ENCODE assay signal across 24 cellular contexts in genomic region chr7:41808541-41808940, GRCh38.
"Had no signal": no experiment of that assay in that cellular context is flagged by ENCODE, and none has a peak within 500 bp of the region (broad histone marks: within the 10 kb centered on the region; RNA-seq: fewer than 3 reads in every experiment).

No MANE protein-coding gene starts in this region.

- H3K4me1 ChIP-seq: colonic mucosa, esophagus muscularis mucosa, parathyroid adenoma, right lobe of liver, suprapubic skin, tibial nerve had no signal

- H3K27ac Mint-ChIP-seq: activated CD4-positive, alpha-beta memory T cell treated with anti-CD3 and anti-CD28 coated beads, Interleukin-2, amount 10 ng/mL, durations not matched to agents 7 days and 5 days; activated CD4-positive, alpha-beta T cell treated with anti-CD3 and anti-CD28 coated beads, Interleukin-2, amount 10 ng/mL, durations not matched to agents 24 days and 14 days; activated naive CD4-positive, alpha-beta T cell treated with anti-CD3 and anti-CD28 coated beads, Interleukin-2, amount 10 ng/mL, durations not matched to agents 7 days and 5 days; activated T-cell treated with anti-CD3 and anti-CD28 coated beads, Interleukin-2, amount 50 U/mL, for 72 hours; effector memory CD8-positive, alpha-beta T cell; memory B cell; stimulated activated effector memory CD8-positive, alpha-beta T cell treated with anti-CD3 and anti-CD28 coated beads, Interleukin-12 subunit alpha, Interleukin-12 subunit beta, amount 100 ng/mL, for 72 hours; stimulated activated naive CD8-positive, alpha-beta T cell treated with anti-CD3 and anti-CD28 coated beads, Interleukin-15, amount 100 ng/mL, for 72 hours had no signal

- H3K27ac ChIP-seq: colonic mucosa, dorsolateral prefrontal cortex, esophagus muscularis mucosa, parathyroid adenoma, right lobe of liver, skin epidermis, suprapubic skin, tibial nerve had no signal

- H3K9me3 Mint-ChIP-seq: activated CD4-positive, alpha-beta memory T cell treated with anti-CD3 and anti-CD28 coated beads, Interleukin-2, amount 10 ng/mL, durations not matched to agents 7 days and 5 days; activated naive CD4-positive, alpha-beta T cell treated with anti-CD3 and anti-CD28 coated beads, Interleukin-2, amount 10 ng/mL, durations not matched to agents 7 days and 5 days; effector memory CD8-positive, alpha-beta T cell; memory B cell; stimulated activated naive CD8-positive, alpha-beta T cell treated with anti-CD3 and anti-CD28 coated beads, Interleukin-15, amount 100 ng/mL, for 72 hours had no signal

- H3K79me2 ChIP-seq: parathyroid adenoma had no signal

- H3K36me3 ChIP-seq: colonic mucosa, esophagus muscularis mucosa, right lobe of liver, suprapubic skin, tibial nerve had no signal

- H3K27me3 Mint-ChIP-seq: activated CD4-positive, alpha-beta memory T cell treated with anti-CD3 and anti-CD28 coated beads, Interleukin-2, amount 10 ng/mL, durations not matched to agents 7 days and 5 days; activated naive CD4-positive, alpha-beta T cell treated with anti-CD3 and anti-CD28 coated beads, Interleukin-2, amount 10 ng/mL, durations not matched to agents 7 days and 5 days; effector memory CD8-positive, alpha-beta T cell; memory B cell had no signal

- H3K36me3 Mint-ChIP-seq: activated naive CD4-positive, alpha-beta T cell treated with anti-CD3 and anti-CD28 coated beads, Interleukin-2, amount 10 ng/mL, durations not matched to agents 7 days and 5 days; memory B cell; stimulated activated effector memory CD8-positive, alpha-beta T cell treated with anti-CD3 and anti-CD28 coated beads, Interleukin-12 subunit alpha, Interleukin-12 subunit beta, amount 100 ng/mL, for 72 hours had no signal

- H3K4me3 ChIP-seq: colonic mucosa, dorsolateral prefrontal cortex, esophagus muscularis mucosa, right lobe of liver, skin epidermis, suprapubic skin, tibial nerve had no signal

- H3K27me3 ChIP-seq: colonic mucosa, dorsolateral prefrontal cortex, esophagus muscularis mucosa, right lobe of liver, suprapubic skin, tibial nerve had no signal

- H3K4me1 Mint-ChIP-seq: activated CD4-positive, alpha-beta memory T cell treated with anti-CD3 and anti-CD28 coated beads, Interleukin-2, amount 10 ng/mL, durations not matched to agents 7 days and 5 days; stimulated activated effector memory CD8-positive, alpha-beta T cell treated with anti-CD3 and anti-CD28 coated beads, Interleukin-12 subunit alpha, Interleukin-12 subunit beta, amount 100 ng/mL, for 72 hours; stimulated activated naive CD8-positive, alpha-beta T cell treated with anti-CD3 and anti-CD28 coated beads, Interleukin-15, amount 100 ng/mL, for 72 hours had no signal

- H3K9ac ChIP-seq: parathyroid adenoma had no signal

- ATAC-seq: activated CD4-positive, CD25-positive, alpha-beta regulatory T cell treated with anti-CD3 and anti-CD28 coated beads, Interleukin-2, amount 50 U/mL, for 24 hours; activated T-cell treated with anti-CD3 and anti-CD28 coated beads, Interleukin-2, amount 50 U/mL, for 72 hours; effector memory CD8-positive, alpha-beta T cell; left cardiac atrium; right lobe of liver; stimulated activated effector memory CD8-positive, alpha-beta T cell treated with anti-CD3 and anti-CD28 coated beads, Interleukin-12 subunit alpha, Interleukin-12 subunit beta, amount 100 ng/mL, for 72 hours; stimulated activated naive CD8-positive, alpha-beta T cell treated with anti-CD3 and anti-CD28 coated beads, Interleukin-15, amount 100 ng/mL, for 72 hours had no signal

- H2AFZ ChIP-seq: parathyroid adenoma had no signal

- DNase-seq: activated CD4-positive, alpha-beta memory T cell treated with anti-CD3 and anti-CD28 coated beads, Interleukin-2, amount 10 ng/mL, durations not matched to agents 7 days and 5 days; activated CD4-positive, alpha-beta T cell treated with anti-CD3 and anti-CD28 coated beads, Interleukin-2, amount 10 ng/mL, durations not matched to agents 24 days and 14 days; activated effector memory CD4-positive, alpha-beta T cell treated with Interleukin-2 at 50 U/mL for 16 hours; activated naive CD4-positive, alpha-beta T cell treated with anti-CD3 and anti-CD28 coated beads, Interleukin-2, amount 10 ng/mL, durations not matched to agents 7 days and 5 days; activated T-cell treated with anti-CD3 and anti-CD28 coated beads, Interleukin-2, amount 50 U/mL, for 72 hours; amygdala; colonic mucosa; dorsolateral prefrontal cortex; effector memory CD8-positive, alpha-beta T cell; hypothalamus; left cardiac atrium; nephron progenitor cell; nucleus accumbens; right lobe of liver; stimulated activated CD4-positive, alpha-beta T cell treated with anti-CD3 and anti-CD28 coated beads, Interleukin-2, amount 100 ng/mL, for 24 hours; stimulated activated naive CD8-positive, alpha-beta T cell treated with anti-CD3 and anti-CD28 coated beads, Interleukin-15, amount 100 ng/mL, for 72 hours had no signal

- H3K4me3 Mint-ChIP-seq: activated CD4-positive, alpha-beta memory T cell treated with anti-CD3 and anti-CD28 coated beads, Interleukin-2, amount 10 ng/mL, durations not matched to agents 7 days and 5 days; activated CD4-positive, alpha-beta T cell treated with anti-CD3 and anti-CD28 coated beads, Interleukin-2, amount 10 ng/mL, durations not matched to agents 24 days and 14 days; activated naive CD4-positive, alpha-beta T cell treated with anti-CD3 and anti-CD28 coated beads, Interleukin-2, amount 10 ng/mL, durations not matched to agents 7 days and 5 days; activated T-cell treated with anti-CD3 and anti-CD28 coated beads, Interleukin-2, amount 50 U/mL, for 72 hours; effector memory CD8-positive, alpha-beta T cell; memory B cell; nephron progenitor cell; stimulated activated effector memory CD8-positive, alpha-beta T cell treated with anti-CD3 and anti-CD28 coated beads, Interleukin-12 subunit alpha, Interleukin-12 subunit beta, amount 100 ng/mL, for 72 hours; stimulated activated naive CD8-positive, alpha-beta T cell treated with anti-CD3 and anti-CD28 coated beads, Interleukin-15, amount 100 ng/mL, for 72 hours had no signal

- H3K9me3 ChIP-seq: colonic mucosa, esophagus muscularis mucosa, right lobe of liver, suprapubic skin, tibial nerve had no signal
